In the genomic region with DNA sequence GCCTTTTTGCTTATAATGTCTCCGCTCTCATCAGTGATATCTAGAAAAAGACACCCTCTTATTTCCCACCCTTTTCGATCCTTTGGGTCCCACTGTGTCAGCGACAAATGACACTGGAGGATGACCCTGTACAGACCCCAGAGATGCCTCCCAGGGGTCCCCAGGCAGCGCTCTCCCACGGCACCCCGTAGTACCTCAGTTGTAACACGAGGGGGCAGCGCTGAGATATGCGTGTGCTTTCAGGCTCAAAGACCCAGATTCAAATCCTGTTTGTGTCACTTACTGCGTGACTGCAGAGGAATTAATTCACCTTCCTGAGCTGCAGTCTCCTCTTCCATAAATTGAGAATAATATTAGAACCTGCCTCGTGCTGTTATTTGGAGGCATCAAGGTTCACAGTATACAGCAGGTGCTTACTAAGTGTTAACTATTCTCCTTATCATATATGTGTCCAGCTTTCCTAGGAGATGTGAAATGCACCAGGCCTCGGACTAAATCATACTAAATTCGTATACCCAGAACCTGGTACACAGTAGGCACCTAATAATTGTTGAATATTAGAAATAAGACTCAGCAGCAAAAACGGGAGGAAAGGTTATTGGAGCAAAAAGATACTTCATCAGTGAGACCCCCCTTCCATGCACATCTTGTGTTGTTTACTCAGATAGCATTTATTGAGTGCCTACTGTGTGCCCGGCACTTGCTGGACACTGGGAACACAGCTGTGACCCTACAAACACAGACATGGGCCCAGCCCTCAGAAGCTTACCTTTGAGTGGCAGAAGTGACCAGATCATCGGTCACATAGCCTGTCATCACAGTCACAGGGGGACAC, we compare ENCODE assay signal across 9 cellular contexts.
DNase-seq lines count a peak whose midpoint lies in the region; ATAC-seq, FAIRE-seq and TF ChIP-seq lines count a peak whose summit lies in the region.
"Had no signal": no experiment of that assay in that cellular context is flagged by ENCODE, and none has a peak within 500 bp of the region (broad histone marks: within the 10 kb centered on the region; RNA-seq: fewer than 3 reads in every experiment).

No MANE protein-coding gene starts in this region.

- no peak overlapping the region for H2BK5ac ChIP-seq in H1 (ENCODE audit: low read depth, low read length)

- H3K23ac ChIP-seq in H1 (ENCODE audit: insufficient read length), result no peak overlapping the region

- no peak overlapping the region for H3K27ac Mint-ChIP-seq in activated CD8-positive, alpha-beta memory T cell treated with anti-CD3 and anti-CD28 coated beads, Interleukin-2, amount 10 ng/mL, durations not matched to agents 7 days and 5 days

- no peak for TF ChIP-seq POLR2A in H1 (IDR thresholded peaks at IDR 0.05; ENCODE audit: control extremely low read depth in 1 of 2, low read depth in 2 of 2, low read length in 2 of 2)

- H4K91ac ChIP-seq in H1 (replicated peaks; ENCODE audit: insufficient read length, low read length), result no peak overlapping the region

- peaks cover 13% of the 10 kb centered on the region for H3K27me3 Mint-ChIP-seq in activated CD8-positive, alpha-beta memory T cell treated with anti-CD3 and anti-CD28 coated beads, Interleukin-2, amount 10 ng/mL, durations not matched to agents 7 days and 5 days

- H3K4me3 ChIP-seq in H1 (ENCODE audit: extremely low read depth in 1 of 4, insufficient read depth in 2 of 4, low read depth in 3 of 4, low read length in 4 of 4), result no peak overlapping the region

- H3K56ac ChIP-seq in H1 (replicated peaks; ENCODE audit: insufficient read length, low read depth, low read length), result no peak overlapping the region

- H3K4me1 Mint-ChIP-seq in activated CD8-positive, alpha-beta memory T cell treated with anti-CD3 and anti-CD28 coated beads, Interleukin-2, amount 10 ng/mL, durations not matched to agents 7 days and 5 days, result no peaks in the 10 kb centered on the region

- peaks cover 0 to 2% of the 10 kb centered on the region in 2 experiments for H4K20me1 ChIP-seq in H1 (replicated peaks in 1 of 2; ENCODE audit: control insufficient read depth in 1 of 2, insufficient read depth in 2 of 2, low read length in 2 of 2)

- no peak overlapping the region for H2BK120ac ChIP-seq in H1 (replicated peaks; ENCODE audit: low read depth, low read length)

- H3K18ac ChIP-seq in H1 (ENCODE audit: extremely low read depth, low read length), result no peak overlapping the region

- no peaks in the 10 kb centered on the region for H3K79me2 ChIP-seq in H1 (ENCODE audit: control insufficient read depth in 1 of 2, insufficient read depth in 2 of 2, low read length in 2 of 2)

- H3K9ac ChIP-seq in H1 (replicated peaks in 1 of 4; ENCODE audit: extremely low read depth in 1 of 4, low read depth in 3 of 4, low read length in 3 of 4), result no peak overlapping the region

- peak; percentile 73 for DNase-seq in activated CD8-positive, alpha-beta memory T cell treated with anti-CD3 and anti-CD28 coated beads, Interleukin-2, amount 50 U/mL, for 48 hours
- DNase-seq in activated CD8-positive, alpha-beta memory T cell treated with anti-CD3 and anti-CD28 coated beads, Interleukin-2, amount 10 ng/mL, durations not matched to agents 7 days and 5 days, result no peak
- DNase-seq in NCI-H748 (lab: John Stamatoyannopoulos, UW; ENCODE audit: unreplicated experiment), result peak; percentile 28
- peak in 1 of 2 experiments; percentile 81 for DNase-seq in H1 (ENCODE audit: low read depth in 1 of 2, low spot score in 2 of 2)
- peak; percentile 3 for DNase-seq in stimulated activated CD8-positive, alpha-beta memory T cell treated with anti-CD3 and anti-CD28 coated beads, Interleukin-15, amount 100 ng/mL, for 24 hours (ENCODE audit: low read depth)
- DNase-seq in NCI-H2171 treated with DMSO at 0.1 percent for 48 hours (lab: John Stamatoyannopoulos, UW), result no peak
- no peak for DNase-seq in central memory CD4-positive, alpha-beta T cell
- DNase-seq: kidney glomerular epithelial cell had no signal

- no peaks in the 10 kb centered on the region for H3K36me3 ChIP-seq in H1 (ENCODE audit: control insufficient read depth in 2 of 4, insufficient read depth in 4 of 4, low read length in 3 of 4)

- no peak for ATAC-seq in activated CD8-positive, alpha-beta memory T cell treated with anti-CD3 and anti-CD28 coated beads, Interleukin-2, amount 10 ng/mL, durations not matched to agents 7 days and 5 days
- no peak for ATAC-seq in HG03469 (IDR thresholded peaks at IDR 0.05; ENCODE audit: unreplicated experiment)

- no peaks in the 10 kb centered on the region for H3K36me3 Mint-ChIP-seq in activated CD8-positive, alpha-beta memory T cell treated with anti-CD3 and anti-CD28 coated beads, Interleukin-2, amount 10 ng/mL, durations not matched to agents 7 days and 5 days

- WGBS in H1 (ENCODE audit: extremely low coverage in 1 of 2, insufficient coverage in 1 of 2, insufficient read length in 1 of 2, insufficient replicate concordance in 2 of 2, low coverage in 1 of 2, low lambda C conversion rate in 2 of 2, missing lambda C conversion rate in 1 of 2), 2 experiments, result 70% methylated on average over 16 of the region's 16 CpGs; no CpG with 5 or more reads in 1 of the 2 experiments

- no peaks in the 10 kb centered on the region; the same call in 1 of the 2 replicates for H3K23me2 ChIP-seq in H1 (ENCODE audit: low read depth, low read length)

- no peak overlapping the region for H2AK5ac ChIP-seq in H1 (ENCODE audit: low read depth, low read length)

- H2AFZ ChIP-seq in H1 (ENCODE audit: low read length), result no peak overlapping the region

- TF ChIP-seq CTCF in H1 (IDR thresholded peaks at IDR 0.05; ENCODE audit: control extremely low read depth in 1 of 3, insufficient read depth in 1 of 3, low read depth in 1 of 3, low read length in 3 of 3), result peak; percentile 83 to 93 (median 86)

- no peak overlapping the region for H4K8ac ChIP-seq in H1 (ENCODE audit: extremely low read depth, insufficient read depth, low read length)

- peak; percentile 90 for FAIRE-seq in H1 (lab: Jason Lieb, UNC)

- no peak overlapping the region for H3K27ac ChIP-seq in H1 (ENCODE audit: low read depth, low read length)

- peak; percentile 62 to 75 for TF ChIP-seq RAD21 in H1 (IDR thresholded peaks at IDR 0.05 in 1 of 2, conservative IDR thresholded peaks at IDR 0.05 in 1 of 2; ENCODE audit: low read depth in 2 of 2, low read length in 2 of 2)

- no peaks in the 10 kb centered on the region for H3K4me1 ChIP-seq in H1 (replicated peaks in 1 of 4; ENCODE audit: control insufficient read depth in 3 of 4, insufficient read depth in 4 of 4, low read length in 3 of 4)

- H3K4me2 ChIP-seq in H1 (ENCODE audit: insufficient read depth in 1 of 2, low read depth in 2 of 2, low read length in 2 of 2), result no peak overlapping the region

- no peak overlapping the region for H3K14ac ChIP-seq in H1 (ENCODE audit: insufficient read length)

- no peak overlapping the region for H2BK20ac ChIP-seq in H1 (ENCODE audit: low read length)

- TF ChIP-seq EP300 in H1 (IDR thresholded peaks at IDR 0.05; ENCODE audit: borderline replicate concordance in 1 of 2, low read depth in 2 of 2, low read length in 2 of 2), result no peak

- H4K5ac ChIP-seq in H1 (ENCODE audit: insufficient read length, low read depth, low read length), result no peak overlapping the region

- H3K4me3 Mint-ChIP-seq in activated CD8-positive, alpha-beta memory T cell treated with anti-CD3 and anti-CD28 coated beads, Interleukin-2, amount 10 ng/mL, durations not matched to agents 7 days and 5 days, result no peak overlapping the region

- CTCF ChIA-PET in activated CD8-positive, alpha-beta memory T cell treated with anti-CD3 and anti-CD28 coated beads, Interleukin-2, amount 10 ng/mL, durations not matched to agents 7 days and 5 days (lab: Charles Lee), result interaction anchor here (1.0 to 1.9 kb wide), 3 partner anchors 14 to 210 kb away, joined by 3 to 8 read pairs (median 4); no protein-coding TSS in a partner anchor
- CTCF ChIA-PET in H1 (lab: Charles Lee; ENCODE audit: partially characterized antibody), result interaction anchor here (0.6 to 20.5 kb wide), 32 partner anchors 9 to 375 kb away, joined by 3 to 285 read pairs (median 4); no protein-coding TSS in a partner anchor

- no peaks in the 10 kb centered on the region for H3K79me1 ChIP-seq in H1 (ENCODE audit: low read depth, low read length)

- H2BK15ac ChIP-seq in H1 (ENCODE audit: low read length), result no peak overlapping the region

- no peak overlapping the region for H2BK12ac ChIP-seq in H1 (ENCODE audit: low read depth, low read length)

- H3K9me3 ChIP-seq in H1 (ENCODE audit: insufficient read depth in 2 of 2, low read depth in 1 of 2, low read length in 1 of 2), result no peaks in the 10 kb centered on the region

- no peak overlapping the region for H3K4ac ChIP-seq in H1 (replicated peaks; ENCODE audit: insufficient read length, low read depth, low read length)

- no peaks in the 10 kb centered on the region for H3K9me3 Mint-ChIP-seq in activated CD8-positive, alpha-beta memory T cell treated with anti-CD3 and anti-CD28 coated beads, Interleukin-2, amount 10 ng/mL, durations not matched to agents 7 days and 5 days (ENCODE audit: low read depth)

- POLR2A ChIA-PET in H1 (lab: Charles Lee; ENCODE audit: partially characterized antibody), result interaction anchor here (1.1 kb wide), 1 partner anchor 334 kb away, joined by 3 read pairs; no protein-coding TSS in a partner anchor

- H3K27me3 ChIP-seq in H1 (replicated peaks in 1 of 4; ENCODE audit: control insufficient read depth in 3 of 4, extremely low read depth in 1 of 4, insufficient read depth in 3 of 4, low read length in 3 of 4), result no peaks in the 10 kb centered on the region

TF ChIP-seq in H1, 55 proteins besides CTCF, POLR2A, EP300 and RAD21 (continues in another document):
- TF ChIP-seq KDM1A (IDR thresholded peaks at IDR 0.05; ENCODE audit: borderline replicate concordance, low read length), result peak; percentile 83; the same call in 1 of the 2 replicates
- no peak for TF ChIP-seq SRF (IDR thresholded peaks at IDR 0.05; ENCODE audit: low read depth, low read length)
- peak; percentile 26; the same call in 1 of the 2 replicates for TF ChIP-seq MAX (IDR thresholded peaks at IDR 0.05)
- TF ChIP-seq TEAD4 (IDR thresholded peaks at IDR 0.05; ENCODE audit: low read depth, low read length), result no peak
- no peak for TF ChIP-seq ZNF274 (IDR thresholded peaks at IDR 0.05; ENCODE audit: borderline replicate concordance, extremely low read depth, low read length)
- no peak for TF ChIP-seq TBP (IDR thresholded peaks at IDR 0.05; ENCODE audit: low read depth, low read length)

Comparison
In these comparisons a context has a peak if more than half of its experiments do, and no peak if none do; other contexts are left out.
1. DNase-seq: peak in activated CD8-positive, alpha-beta memory T cell treated with anti-CD3 and anti-CD28 coated beads, Interleukin-2, amount 50 U/mL, for 48 hours (single experiment), NCI-H748 (single experiment) and stimulated activated CD8-positive, alpha-beta memory T cell treated with anti-CD3 and anti-CD28 coated beads, Interleukin-15, amount 100 ng/mL, for 24 hours (single experiment); none in activated CD8-positive, alpha-beta memory T cell treated with anti-CD3 and anti-CD28 coated beads, Interleukin-2, amount 10 ng/mL, durations not matched to agents 7 days and 5 days (single experiment), NCI-H2171 treated with DMSO at 0.1 percent for 48 hours (single experiment) and central memory CD4-positive, alpha-beta T cell (single experiment).